Comparison of ENCODE assay signal across 22 cellular contexts in the genomic region with DNA sequence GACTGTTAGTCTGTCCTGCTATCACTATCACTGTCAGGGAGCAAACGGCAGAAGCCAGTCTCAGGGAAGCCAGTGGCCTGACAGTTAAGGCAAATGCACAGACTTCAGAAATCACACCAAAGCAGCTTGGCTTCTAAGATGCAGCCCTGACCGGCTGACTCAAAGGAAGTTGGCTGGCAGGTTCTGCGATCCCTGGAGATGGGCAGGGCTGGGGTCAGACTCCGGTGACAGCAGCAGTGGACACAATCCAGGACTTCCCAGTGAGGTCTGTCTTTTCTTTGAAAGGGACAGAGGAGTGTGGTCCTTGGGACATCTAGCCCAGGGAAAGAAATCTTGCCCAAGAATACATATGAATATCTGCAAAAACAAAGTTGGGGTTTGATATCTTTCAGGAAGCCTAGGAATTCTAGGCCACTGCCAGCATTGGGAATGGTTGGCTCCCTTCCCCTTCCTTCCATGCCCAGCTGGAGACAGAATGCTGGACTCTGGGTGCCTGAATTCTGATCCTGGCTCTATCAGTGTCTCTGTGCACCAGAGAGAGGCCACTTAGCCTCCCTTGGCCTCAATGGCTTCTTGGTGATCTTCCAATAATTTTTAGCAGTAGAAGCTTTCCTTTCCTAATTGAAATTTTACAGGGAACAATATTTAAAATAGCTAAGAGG.
DNase-seq lines count a peak whose midpoint lies in the region; ATAC-seq and TF ChIP-seq lines count a peak whose summit lies in the region.
"Had no signal": no experiment of that assay in that cellular context is flagged by ENCODE, and none has a peak within 500 bp of the region (broad histone marks: within the 10 kb centered on the region; RNA-seq: fewer than 3 reads in every experiment).

No MANE protein-coding gene starts in this region.

- H3K9me3 ChIP-seq in right atrium auricular region (peaks cover 0 to 8% of the 10 kb centered on the region in 2 donors), A673 (ENCODE audit: low read depth, low read length, poor library complexity, severe bottlenecking) (no peaks in the 10 kb centered on the region)
- H3K9me3 ChIP-seq: SJCRH30 had no signal

- TF ChIP-seq CTCF in right atrium auricular region (IDR thresholded peaks at IDR 0.05) (no peak), A673 (conservative IDR thresholded peaks at IDR 0.05; ENCODE audit: low read depth, low read length) (no peak)

- H3K27me3 ChIP-seq in right atrium auricular region (no peaks in the 10 kb centered on the region), A673 (replicated peaks; ENCODE audit: insufficient read depth, low read depth, low read length, poor library complexity) (no peaks in the 10 kb centered on the region)
- H3K27me3 ChIP-seq: SJCRH30 had no signal

- no TSS peak for BruUV-seq in A673 (replicated peaks; lab: Mats Ljungman, UMichigan)

- DNase-seq in AG08395 (ENCODE audit: low spot score) (peak; percentile 80), HT-29 (ENCODE audit: low spot score) (peak; percentile 56), caudate nucleus (lab: John Stamatoyannopoulos, UW) (peak in 3 of 61 donors; percentile 12 to 22 (median 16)), right atrium auricular region (ENCODE audit: low spot score) (peak; percentile 64), A673 (ENCODE audit: low spot score) (no peak), amniotic stem cell (lab: John Stamatoyannopoulos, UW) (no peak)
- DNase-seq: activated naive CD8-positive, alpha-beta T cell treated with anti-CD3 and anti-CD28 coated beads, Interleukin-2, amount 50 U/mL, for 24 hours; CD4-positive, alpha-beta T cell; cerebellar nuclear complex; DMS53; effector memory CD8-positive, alpha-beta T cell; KBM-7; kidney glomerular epithelial cell; NCI-H1105; OCI-M1; SJCRH30; stimulated activated naive CD4-positive, alpha-beta T cell treated with Interleukin-2 at 50 U/mL for 16 hours; trophoblast cell had no signal

- H3K27ac ChIP-seq in caudate nucleus (ENCODE audit: low read depth, low read length) (peak overlapping the region; percentile 70), right atrium auricular region (no peak overlapping the region), A673 (ENCODE audit: low read depth, low read length, poor library complexity, severe bottlenecking) (no peak overlapping the region)
- H3K27ac ChIP-seq: A549, SJCRH30 had no signal

- H3K4me1 ChIP-seq in right atrium auricular region: peaks cover 0 to 15% of the 10 kb centered on the region in 2 donors
- H3K4me1 ChIP-seq in A673 (ENCODE audit: insufficient read depth, low read length, poor library complexity, severe bottlenecking): no peaks in the 10 kb centered on the region
- H3K4me1 ChIP-seq: A549, SJCRH30 had no signal

- ATAC-seq in HG02642 (IDR thresholded peaks at IDR 0.05; ENCODE audit: poor library complexity, unreplicated experiment) (no peak), GM21423 (IDR thresholded peaks at IDR 0.05; ENCODE audit: unreplicated experiment) (no peak)
- ATAC-seq: A549; activated naive CD8-positive, alpha-beta T cell treated with anti-CD3 and anti-CD28 coated beads, Interleukin-2, amount 50 U/mL, for 24 hours; effector memory CD8-positive, alpha-beta T cell; HCT116 had no signal

- POLR2A ChIA-PET in A673 (lab: Charles Lee; ENCODE audit: low non-redundant PET): no interaction called here

- CTCF ChIA-PET in A673 (lab: Charles Lee): no interaction called here

- H3K36me3 ChIP-seq in right atrium auricular region (no peaks in the 10 kb centered on the region), A673 (ENCODE audit: insufficient read depth, low read length, poor library complexity, severe bottlenecking) (no peaks in the 10 kb centered on the region)
- H3K36me3 ChIP-seq: SJCRH30 had no signal

- intact Hi-C loops in A673 (cut with micrococcal nuclease; ENCODE audit: unreplicated experiment): no loop called here

- H3K4me3 ChIP-seq in right atrium auricular region (no peak overlapping the region), A673 (ENCODE audit: low read depth, low read length, poor library complexity, severe bottlenecking) (no peak overlapping the region)
- H3K4me3 ChIP-seq: A549, SJCRH30 had no signal

Comparison
In these comparisons a context has a peak if more than half of its experiments do, and no peak if none do; other contexts are left out.
1. DNase-seq: peak in AG08395 (single experiment), HT-29 (single experiment) and right atrium auricular region (single experiment); none in A673 (single experiment) and amniotic stem cell (single experiment).